Comparison of ENCODE assay signal across 8 cellular contexts in the genomic region with DNA sequence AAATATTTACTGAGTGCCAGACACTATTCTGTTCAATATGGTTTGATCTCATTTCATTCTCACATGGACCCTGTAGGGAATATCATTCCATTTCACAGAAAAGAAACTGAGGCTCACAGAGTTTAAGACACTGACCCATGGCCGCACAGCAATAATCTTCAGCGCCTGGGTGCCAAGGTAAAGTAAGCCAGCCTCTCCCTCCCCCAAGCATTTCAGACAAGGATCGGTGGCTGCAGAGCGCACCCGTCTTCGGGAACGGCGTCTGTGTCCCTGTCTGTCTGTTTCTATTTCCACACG. TPM values are rescaled to one million over a fixed set of nuclear protein-coding genes. Genes with fewer than 3 reads are reported as not detected.
DNase-seq lines count a peak whose midpoint lies in the region; ATAC-seq and TF ChIP-seq lines count a peak whose summit lies in the region.

No MANE protein-coding gene starts in this region.

- no peak overlapping the region for H3K27ac ChIP-seq in duodenal mucosa (ENCODE audit: low read depth, low read length)

- peaks cover 15 to 18% of the 10 kb centered on the region in 2 donors for H3K4me1 ChIP-seq in duodenal mucosa (ENCODE audit: control insufficient read depth in 1 of 2, insufficient read depth in 2 of 2, low read length in 2 of 2)

- H3K9me3 Mint-ChIP-seq in CD14-positive monocyte = peaks cover 0 to 35% (median 26%) of the 10 kb centered on the region in 7 donors
- H3K9me3 Mint-ChIP-seq in nephron = no peaks in the 10 kb centered on the region

- H3K27ac Mint-ChIP-seq in CD14-positive monocyte (peak overlapping the region; percentile 81 to 96 (median 93)), nephron (no peak overlapping the region)

- DNase-seq in CD14-positive monocyte (ENCODE audit: low spot score) = no peak
- no peak for DNase-seq in LNCaP clone FGC (ENCODE audit: low read depth)
- no peak for DNase-seq in ecto neural progenitor cell (ENCODE audit: low spot score)
- no peak for DNase-seq in NCI-H226
- no peak for DNase-seq in UCSD-AML1 (lab: John Stamatoyannopoulos, UW; ENCODE audit: unreplicated experiment)

- peaks cover 0 to 2% of the 10 kb centered on the region in 2 donors for H3K9me3 ChIP-seq in duodenal mucosa (ENCODE audit: control insufficient read depth in 1 of 2, low read length in 2 of 2)

- H3K4me1 Mint-ChIP-seq in CD14-positive monocyte = peaks cover 52% of the 10 kb centered on the region
- peaks cover 25% of the 10 kb centered on the region for H3K4me1 Mint-ChIP-seq in nephron

- TF ChIP-seq CTCF in CD14-positive monocyte (IDR thresholded peaks at IDR 0.05) (no peak), LNCaP clone FGC (IDR thresholded peaks at IDR 0.05; ENCODE audit: control insufficient read depth, extremely low read depth, insufficient read depth) (no peak), nephron (IDR thresholded peaks at IDR 0.05; ENCODE audit: unreplicated experiment in 3 of 3) (no peak)

- ATAC-seq in GM21576 (IDR thresholded peaks at IDR 0.05; ENCODE audit: unreplicated experiment) = no peak

- intact Hi-C loops in CD14-positive monocyte (cut with micrococcal nuclease) = loop anchor here in 1 of 2 donors (2.0 kb wide), 1 partner anchor 15 kb away; no protein-coding TSS in a partner anchor

- peaks cover 14 to 19% of the 10 kb centered on the region in 2 donors for H3K36me3 Mint-ChIP-seq in CD14-positive monocyte
- H3K36me3 Mint-ChIP-seq in nephron (ENCODE audit: low read depth) = no peaks in the 10 kb centered on the region

- no peaks in the 10 kb centered on the region for H3K36me3 ChIP-seq in duodenal mucosa (ENCODE audit: control insufficient read depth in 1 of 2, insufficient read depth in 2 of 2, low read length in 2 of 2)

- H3K9ac ChIP-seq in duodenal mucosa (ENCODE audit: low read depth in 1 of 2, low read length in 2 of 2) = peak overlapping the region; percentile 20 to 69

- H3K27me3 Mint-ChIP-seq in CD14-positive monocyte (ENCODE audit: low read depth in 3 of 3) (peaks cover 41 to 53% (median 47%) of the 10 kb centered on the region in 3 donors), nephron (ENCODE audit: low read depth) (peaks cover 84% of the 10 kb centered on the region)

- H3K27me3 ChIP-seq in duodenal mucosa (ENCODE audit: control insufficient read depth in 1 of 2, insufficient read depth in 2 of 2, low read length in 2 of 2) = peaks cover 26 to 45% of the 10 kb centered on the region in 2 donors

- peak overlapping the region; percentile 67 to 87 for H3K4me3 Mint-ChIP-seq in CD14-positive monocyte
- H3K4me3 Mint-ChIP-seq in nephron = peak overlapping the region; percentile 70 to 75 (median 70)

- H3K4me3 ChIP-seq in LNCaP clone FGC (ENCODE audit: low read depth, low read length) = peak overlapping the region; percentile 50
- peak overlapping the region; percentile 60 to 65 for H3K4me3 ChIP-seq in duodenal mucosa (ENCODE audit: low read depth in 1 of 2, low read length in 2 of 2)

RNA-seq across cellular contexts. Expression of a gene that starts 4.3 kb away (rescaled TPM):
- polyA plus RNA-seq in CD14-positive monocyte = 1 to 10 TPM; 4.7 to 5.8 TPM

RNA-seq across cellular contexts. Expression of a gene that starts 12.7 kb away (rescaled TPM):
- polyA plus RNA-seq in CD14-positive monocyte = 10 to 100 TPM; 49.3 to 54.9 TPM

RNA-seq across cellular contexts. Expression of a gene that starts 35.7 kb away (rescaled TPM):
- polyA plus RNA-seq in CD14-positive monocyte = 100 to 1,000 TPM in 1 of 2 donors, 10 to 100 TPM in 1; 82.9 to 113 TPM

Comparison
In these comparisons a context has a peak if more than half of its experiments do, and no peak if none do; other contexts are left out.
1. H3K27ac Mint-ChIP-seq: peak in CD14-positive monocyte (7 of 7); none in nephron (0 of 3).